1 cellular context compared by ENCODE assay signal in genomic region chr5:180353226-180353962, GRCh38.
A peak's percentile ranks its signal among the peaks of the same experiment; 100 is the strongest.
TF ChIP-seq lines count a peak whose summit lies in the region.

TSS of gene GFPT2 (minus strand) at chr5:180353336. CDS start at chr5:180353217, 119 bp downstream.

TF ChIP-seq in HEK293, 187 proteins besides CTCF, POLR2A, EP300 and RAD21 (continued from another document):
- TF ChIP-seq ZNF518A (tag by site-specific recombination; conservative IDR thresholded peaks at IDR 0.05; ENCODE audit: low read depth) (no peak), ZNF561 (tag by site-specific recombination; IDR thresholded peaks at IDR 0.05; ENCODE audit: borderline replicate concordance) (0 out of 2 replicates have a peak, but pooled peaks have one; percentile 12), ZNF341 (tag by site-specific recombination; IDR thresholded peaks at IDR 0.05; ENCODE audit: low read depth) (0 out of 2 replicates have a peak, but pooled peaks have one; percentile 19), ZNF777 (tag by site-specific recombination; IDR thresholded peaks at IDR 0.05; ENCODE audit: borderline replicate concordance) (peak; percentile 78; the same call in 1 of the 2 replicates), ZSCAN30 (tag by site-specific recombination; IDR thresholded peaks at IDR 0.05) (peak; percentile 7; the same call in 1 of the 2 replicates), ZNF76 (tag by site-specific recombination; IDR thresholded peaks at IDR 0.05; ENCODE audit: borderline replicate concordance, low read depth) (0 out of 2 replicates have a peak, but pooled peaks have one; percentile 25), ZNF292 (tag by site-specific recombination; IDR thresholded peaks at IDR 0.05; ENCODE audit: borderline replicate concordance, low read depth) (no peak), ZNF184 (tag by site-specific recombination; IDR thresholded peaks at IDR 0.05) (no peak), KLF17 (tag by site-specific recombination; IDR thresholded peaks at IDR 0.05) (peak; percentile 48; the same call in 1 of the 2 replicates), ZSCAN4 (tag by site-specific recombination; IDR thresholded peaks at IDR 0.05) (no peak), REST (tag by site-specific recombination; IDR thresholded peaks at IDR 0.05) (no peak)
